ENCODE assay signal across 8 cellular contexts in genomic region chr12:14257734-14258467, GRCh38.
A peak's percentile ranks its signal among the peaks of the same experiment; 100 is the strongest.
DNase-seq lines count a peak whose midpoint lies in the region; ATAC-seq, FAIRE-seq and TF ChIP-seq lines count a peak whose summit lies in the region.

No MANE protein-coding gene starts in this region.

- H3K36me3 Mint-ChIP-seq in activated CD4-positive, alpha-beta memory T cell treated with anti-CD3 and anti-CD28 coated beads for 36 hours, result peaks cover 8% of the 10 kb centered on the region

- no peaks in the 10 kb centered on the region for H3K36me3 ChIP-seq in lower lobe of right lung

- intact Hi-C loops in activated CD4-positive, alpha-beta memory T cell treated with anti-CD3 and anti-CD28 coated beads for 36 hours (cut with micrococcal nuclease), result loop anchor here (1.0 to 5.0 kb wide), 5 partner anchors 127 to 704 kb away; partner anchors contain the start of gene ARHGDIB
- intact Hi-C loops in lower lobe of right lung (cut with DNase I), result no loop called here

- H3K4me2 ChIP-seq in A549, result peak overlapping the region; percentile 51

- no peaks in the 10 kb centered on the region for H3K27me3 ChIP-seq in lower lobe of right lung (ENCODE audit: low read depth)

- H3K4me3 ChIP-seq in A549, result no peak overlapping the region
- peak overlapping the region; percentile 22 for H3K4me3 ChIP-seq in lower lobe of right lung

- H3K27me3 Mint-ChIP-seq in activated CD4-positive, alpha-beta memory T cell treated with anti-CD3 and anti-CD28 coated beads for 36 hours, result no peaks in the 10 kb centered on the region

- no peak for FAIRE-seq in A549 (lab: Jason Lieb, UNC)

- 42% methylated on average over 13 of the region's 13 CpGs for WGBS in A549 (ENCODE audit: missing lambda C conversion rate)

- TF ChIP-seq RAD21 in A549 (conservative IDR thresholded peaks at IDR 0.05 in 1 of 2, IDR thresholded peaks at IDR 0.05 in 1 of 2), result no peak

- TF ChIP-seq EP300 in A549 (IDR thresholded peaks at IDR 0.05), result 0 out of 5 replicates have a peak, but pooled peaks of 1 of the 2 experiments have one; percentile 19

- H3K27ac ChIP-seq in A549, result peak overlapping the region; percentile 55 to 79
- peak overlapping the region; percentile 92 for H3K27ac ChIP-seq in lower lobe of right lung

- POLR2A ChIA-PET in A549 (lab: Yijun Ruan, JAX), result interaction anchor here (1.0 to 1.7 kb wide), 5 partner anchors 15 to 513 kb away, joined by 3 to 16 read pairs (median 5); partner anchors contain the start of gene ATF7IP
- POLR2A ChIA-PET in activated CD4-positive, alpha-beta memory T cell treated with anti-CD3 and anti-CD28 coated beads for 36 hours (lab: Charles Lee), result interaction anchor here (0.8 to 2.0 kb wide), 10 partner anchors 16 to 217 kb away, joined by 3 to 21 read pairs (median 4); partner anchors contain the start of gene ATF7IP

- DNase-seq in A549 (ENCODE audit: low read depth in 1 of 2, low spot score in 1 of 2) (peak; percentile 59 to 94), NCI-H524 (lab: John Stamatoyannopoulos, UW) (peak; percentile 98), ecto neural progenitor cell (ENCODE audit: low spot score) (peak; percentile 86), lower lobe of right lung (peak; percentile 90)
- peak; percentile 97 for DNase-seq in activated CD4-positive, alpha-beta memory T cell treated with anti-CD3 and anti-CD28 coated beads for 36 hours
- peak; percentile 81 to 83 for DNase-seq in stimulated activated CD4-positive, alpha-beta T cell treated with anti-CD3 and anti-CD28 coated beads, Interleukin-4, amount 100 ng/mL, for 48 hours (ENCODE audit: low read depth in 2 of 2)

- CTCF ChIA-PET in A549 (lab: Yijun Ruan, JAX), result interaction anchor here (0.7 to 1.4 kb wide), 5 partner anchors 20 to 361 kb away, joined by 3 to 6 read pairs (median 4); no protein-coding TSS in a partner anchor
- CTCF ChIA-PET in activated CD4-positive, alpha-beta memory T cell treated with anti-CD3 and anti-CD28 coated beads for 36 hours (lab: Charles Lee), result interaction anchor here (0.7 to 2.2 kb wide), 12 partner anchors 20 to 390 kb away, joined by 3 to 26 read pairs (median 5); partner anchors contain the start of gene ATF7IP

- H3K27ac Mint-ChIP-seq in activated CD4-positive, alpha-beta memory T cell treated with anti-CD3 and anti-CD28 coated beads for 36 hours, result peak overlapping the region; percentile 99

- peaks cover 45% of the 10 kb centered on the region for H3K4me1 Mint-ChIP-seq in activated CD4-positive, alpha-beta memory T cell treated with anti-CD3 and anti-CD28 coated beads for 36 hours (ENCODE audit: low read depth)

- H3K4me1 ChIP-seq in A549 (peaks cover 23% of the 10 kb centered on the region), lower lobe of right lung (peaks cover 59% of the 10 kb centered on the region)

- peak overlapping the region; percentile 67 for H3K4me3 Mint-ChIP-seq in activated CD4-positive, alpha-beta memory T cell treated with anti-CD3 and anti-CD28 coated beads for 36 hours

- peaks cover 10% of the 10 kb centered on the region for H3K9me3 Mint-ChIP-seq in activated CD4-positive, alpha-beta memory T cell treated with anti-CD3 and anti-CD28 coated beads for 36 hours

- H3K9me3 ChIP-seq in A549 (0 out of 3 replicates have a peak, but pooled peaks cover 4% of the 10 kb centered on the region), lower lobe of right lung (no peaks in the 10 kb centered on the region)

- ATAC-seq in A549 (peak; percentile 82 to 86), GM18520 (IDR thresholded peaks at IDR 0.05; ENCODE audit: unreplicated experiment) (peak; percentile 58), HG03432 (IDR thresholded peaks at IDR 0.05; ENCODE audit: unreplicated experiment) (peak; percentile 67), lower lobe of right lung (peak; percentile 80 to 88)

- no peak for TF ChIP-seq POLR2A in A549 (IDR thresholded peaks at IDR 0.05; ENCODE audit: low read length)

- TF ChIP-seq CTCF in A549 (IDR thresholded peaks at IDR 0.05) (no peak), lower lobe of right lung (IDR thresholded peaks at IDR 0.05) (no peak)

TF ChIP-seq in A549, 52 proteins besides CTCF, POLR2A, EP300 and RAD21:
- TF ChIP-seq MYC (IDR thresholded peaks at IDR 0.05; ENCODE audit: borderline replicate concordance, low read length), result no peak
- peak; percentile 9; the same call in 1 of the 3 replicates for TF ChIP-seq SMC3 (IDR thresholded peaks at IDR 0.05)
- TF ChIP-seq BHLHE40 (IDR thresholded peaks at IDR 0.05; ENCODE audit: low read depth, low read length), result no peak
- TF ChIP-seq ZSCAN20 (CRISPR knock-in tag; IDR thresholded peaks at IDR 0.05), result no peak
- peak; percentile 22 to 74; a peak in 3 of 4 replicates for TF ChIP-seq CEBPB (IDR thresholded peaks at IDR 0.05)
- TF ChIP-seq NFE2L2 (conservative IDR thresholded peaks at IDR 0.05; ENCODE audit: low read length), result no peak
- TF ChIP-seq, protein P1, sequence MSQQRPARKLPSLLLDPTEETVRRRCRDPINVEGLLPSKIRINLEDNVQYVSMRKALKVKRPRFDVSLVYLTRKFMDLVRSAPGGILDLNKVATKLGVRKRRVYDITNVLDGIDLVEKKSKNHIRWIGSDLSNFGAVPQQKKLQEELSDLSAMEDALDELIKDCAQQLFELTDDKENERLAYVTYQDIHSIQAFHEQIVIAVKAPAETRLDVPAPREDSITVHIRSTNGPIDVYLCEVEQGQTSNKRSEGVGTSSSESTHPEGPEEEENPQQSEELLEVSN (IDR thresholded peaks at IDR 0.05; ENCODE audit: borderline replicate concordance, low read depth), result peak; percentile 40; the same call in 1 of the 2 replicates
- TF ChIP-seq JUN (IDR thresholded peaks at IDR 0.05), result peak in 1 of 2 experiments; percentile 56; a peak in 1 of 5 replicates
- TF ChIP-seq MAZ (IDR thresholded peaks at IDR 0.05; ENCODE audit: borderline replicate concordance, low read depth, low read length), result no peak
- TF ChIP-seq RFX5 (IDR thresholded peaks at IDR 0.05), result peak; percentile 64; the same call in 1 of the 2 replicates
- TF ChIP-seq PHF8 (IDR thresholded peaks at IDR 0.05; ENCODE audit: borderline replicate concordance, low read depth), result no peak
- peak; percentile 46 for TF ChIP-seq ZFP36 (IDR thresholded peaks at IDR 0.05; ENCODE audit: borderline replicate concordance, partially characterized antibody)
- TF ChIP-seq, protein P2, sequence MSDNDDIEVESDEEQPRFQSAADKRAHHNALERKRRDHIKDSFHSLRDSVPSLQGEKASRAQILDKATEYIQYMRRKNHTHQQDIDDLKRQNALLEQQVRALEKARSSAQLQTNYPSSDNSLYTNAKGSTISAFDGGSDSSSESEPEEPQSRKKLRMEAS (IDR thresholded peaks at IDR 0.05), result peak; percentile 68
